1 cellular context compared by ENCODE assay signal in genomic region chr17:66468241-66469087, GRCh38.
TF ChIP-seq lines count a peak whose summit lies in the region.

No MANE protein-coding gene starts in this region.

TF ChIP-seq in K562, 482 proteins besides CTCF, POLR2A, EP300 and RAD21 (continued from another document and continues in another):
- TF ChIP-seq RFX5 (IDR thresholded peaks at IDR 0.05; ENCODE audit: low read depth, low read length) = no peak
- peak; percentile 26 for TF ChIP-seq TBP (optimal IDR thresholded peaks at IDR 0.05; ENCODE audit: low read depth, low read length)
- TF ChIP-seq MCM5 (IDR thresholded peaks at IDR 0.05; ENCODE audit: low read depth) = no peak
- TF ChIP-seq CEBPZ (IDR thresholded peaks at IDR 0.05; ENCODE audit: borderline replicate concordance, low read depth, low read length) = no peak
- TF ChIP-seq RFX7 (CRISPR knock-in tag; IDR thresholded peaks at IDR 0.05) = no peak
- TF ChIP-seq FOXK1 (CRISPR knock-in tag; IDR thresholded peaks at IDR 0.05; ENCODE audit: borderline replicate concordance) = no peak
- no peak; the same call in 1 of the 2 replicates for TF ChIP-seq ZNF589 (CRISPR knock-in tag; IDR thresholded peaks at IDR 0.05; ENCODE audit: low read depth)
- TF ChIP-seq PBX2 (CRISPR knock-in tag; IDR thresholded peaks at IDR 0.05; ENCODE audit: low read depth) = no peak
- TF ChIP-seq PBX2 (tag; conservative IDR thresholded peaks at IDR 0.05; ENCODE audit: low read depth) = peak; percentile 95
- no peak for TF ChIP-seq NFATC3 (IDR thresholded peaks at IDR 0.05)
- TF ChIP-seq AFF4 (CRISPR knock-in tag; IDR thresholded peaks at IDR 0.05) = no peak
- TF ChIP-seq MYNN (IDR thresholded peaks at IDR 0.05) = peak; percentile 74
- no peak for TF ChIP-seq MYNN (CRISPR knock-in tag; IDR thresholded peaks at IDR 0.05)
- TF ChIP-seq, protein P1, sequence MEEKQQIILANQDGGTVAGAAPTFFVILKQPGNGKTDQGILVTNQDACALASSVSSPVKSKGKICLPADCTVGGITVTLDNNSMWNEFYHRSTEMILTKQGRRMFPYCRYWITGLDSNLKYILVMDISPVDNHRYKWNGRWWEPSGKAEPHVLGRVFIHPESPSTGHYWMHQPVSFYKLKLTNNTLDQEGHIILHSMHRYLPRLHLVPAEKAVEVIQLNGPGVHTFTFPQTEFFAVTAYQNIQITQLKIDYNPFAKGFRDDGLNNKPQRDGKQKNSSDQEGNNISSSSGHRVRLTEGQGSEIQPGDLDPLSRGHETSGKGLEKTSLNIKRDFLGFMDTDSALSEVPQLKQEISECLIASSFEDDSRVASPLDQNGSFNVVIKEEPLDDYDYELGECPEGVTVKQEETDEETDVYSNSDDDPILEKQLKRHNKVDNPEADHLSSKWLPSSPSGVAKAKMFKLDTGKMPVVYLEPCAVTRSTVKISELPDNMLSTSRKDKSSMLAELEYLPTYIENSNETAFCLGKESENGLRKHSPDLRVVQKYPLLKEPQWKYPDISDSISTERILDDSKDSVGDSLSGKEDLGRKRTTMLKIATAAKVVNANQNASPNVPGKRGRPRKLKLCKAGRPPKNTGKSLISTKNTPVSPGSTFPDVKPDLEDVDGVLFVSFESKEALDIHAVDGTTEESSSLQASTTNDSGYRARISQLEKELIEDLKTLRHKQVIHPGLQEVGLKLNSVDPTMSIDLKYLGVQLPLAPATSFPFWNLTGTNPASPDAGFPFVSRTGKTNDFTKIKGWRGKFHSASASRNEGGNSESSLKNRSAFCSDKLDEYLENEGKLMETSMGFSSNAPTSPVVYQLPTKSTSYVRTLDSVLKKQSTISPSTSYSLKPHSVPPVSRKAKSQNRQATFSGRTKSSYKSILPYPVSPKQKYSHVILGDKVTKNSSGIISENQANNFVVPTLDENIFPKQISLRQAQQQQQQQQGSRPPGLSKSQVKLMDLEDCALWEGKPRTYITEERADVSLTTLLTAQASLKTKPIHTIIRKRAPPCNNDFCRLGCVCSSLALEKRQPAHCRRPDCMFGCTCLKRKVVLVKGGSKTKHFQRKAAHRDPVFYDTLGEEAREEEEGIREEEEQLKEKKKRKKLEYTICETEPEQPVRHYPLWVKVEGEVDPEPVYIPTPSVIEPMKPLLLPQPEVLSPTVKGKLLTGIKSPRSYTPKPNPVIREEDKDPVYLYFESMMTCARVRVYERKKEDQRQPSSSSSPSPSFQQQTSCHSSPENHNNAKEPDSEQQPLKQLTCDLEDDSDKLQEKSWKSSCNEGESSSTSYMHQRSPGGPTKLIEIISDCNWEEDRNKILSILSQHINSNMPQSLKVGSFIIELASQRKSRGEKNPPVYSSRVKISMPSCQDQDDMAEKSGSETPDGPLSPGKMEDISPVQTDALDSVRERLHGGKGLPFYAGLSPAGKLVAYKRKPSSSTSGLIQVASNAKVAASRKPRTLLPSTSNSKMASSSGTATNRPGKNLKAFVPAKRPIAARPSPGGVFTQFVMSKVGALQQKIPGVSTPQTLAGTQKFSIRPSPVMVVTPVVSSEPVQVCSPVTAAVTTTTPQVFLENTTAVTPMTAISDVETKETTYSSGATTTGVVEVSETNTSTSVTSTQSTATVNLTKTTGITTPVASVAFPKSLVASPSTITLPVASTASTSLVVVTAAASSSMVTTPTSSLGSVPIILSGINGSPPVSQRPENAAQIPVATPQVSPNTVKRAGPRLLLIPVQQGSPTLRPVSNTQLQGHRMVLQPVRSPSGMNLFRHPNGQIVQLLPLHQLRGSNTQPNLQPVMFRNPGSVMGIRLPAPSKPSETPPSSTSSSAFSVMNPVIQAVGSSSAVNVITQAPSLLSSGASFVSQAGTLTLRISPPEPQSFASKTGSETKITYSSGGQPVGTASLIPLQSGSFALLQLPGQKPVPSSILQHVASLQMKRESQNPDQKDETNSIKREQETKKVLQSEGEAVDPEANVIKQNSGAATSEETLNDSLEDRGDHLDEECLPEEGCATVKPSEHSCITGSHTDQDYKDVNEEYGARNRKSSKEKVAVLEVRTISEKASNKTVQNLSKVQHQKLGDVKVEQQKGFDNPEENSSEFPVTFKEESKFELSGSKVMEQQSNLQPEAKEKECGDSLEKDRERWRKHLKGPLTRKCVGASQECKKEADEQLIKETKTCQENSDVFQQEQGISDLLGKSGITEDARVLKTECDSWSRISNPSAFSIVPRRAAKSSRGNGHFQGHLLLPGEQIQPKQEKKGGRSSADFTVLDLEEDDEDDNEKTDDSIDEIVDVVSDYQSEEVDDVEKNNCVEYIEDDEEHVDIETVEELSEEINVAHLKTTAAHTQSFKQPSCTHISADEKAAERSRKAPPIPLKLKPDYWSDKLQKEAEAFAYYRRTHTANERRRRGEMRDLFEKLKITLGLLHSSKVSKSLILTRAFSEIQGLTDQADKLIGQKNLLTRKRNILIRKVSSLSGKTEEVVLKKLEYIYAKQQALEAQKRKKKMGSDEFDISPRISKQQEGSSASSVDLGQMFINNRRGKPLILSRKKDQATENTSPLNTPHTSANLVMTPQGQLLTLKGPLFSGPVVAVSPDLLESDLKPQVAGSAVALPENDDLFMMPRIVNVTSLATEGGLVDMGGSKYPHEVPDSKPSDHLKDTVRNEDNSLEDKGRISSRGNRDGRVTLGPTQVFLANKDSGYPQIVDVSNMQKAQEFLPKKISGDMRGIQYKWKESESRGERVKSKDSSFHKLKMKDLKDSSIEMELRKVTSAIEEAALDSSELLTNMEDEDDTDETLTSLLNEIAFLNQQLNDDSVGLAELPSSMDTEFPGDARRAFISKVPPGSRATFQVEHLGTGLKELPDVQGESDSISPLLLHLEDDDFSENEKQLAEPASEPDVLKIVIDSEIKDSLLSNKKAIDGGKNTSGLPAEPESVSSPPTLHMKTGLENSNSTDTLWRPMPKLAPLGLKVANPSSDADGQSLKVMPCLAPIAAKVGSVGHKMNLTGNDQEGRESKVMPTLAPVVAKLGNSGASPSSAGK (IDR thresholded peaks at IDR 0.05) = no peak
- TF ChIP-seq, protein P2, sequence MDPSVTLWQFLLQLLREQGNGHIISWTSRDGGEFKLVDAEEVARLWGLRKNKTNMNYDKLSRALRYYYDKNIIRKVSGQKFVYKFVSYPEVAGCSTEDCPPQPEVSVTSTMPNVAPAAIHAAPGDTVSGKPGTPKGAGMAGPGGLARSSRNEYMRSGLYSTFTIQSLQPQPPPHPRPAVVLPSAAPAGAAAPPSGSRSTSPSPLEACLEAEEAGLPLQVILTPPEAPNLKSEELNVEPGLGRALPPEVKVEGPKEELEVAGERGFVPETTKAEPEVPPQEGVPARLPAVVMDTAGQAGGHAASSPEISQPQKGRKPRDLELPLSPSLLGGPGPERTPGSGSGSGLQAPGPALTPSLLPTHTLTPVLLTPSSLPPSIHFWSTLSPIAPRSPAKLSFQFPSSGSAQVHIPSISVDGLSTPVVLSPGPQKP (CRISPR knock-in tag; IDR thresholded peaks at IDR 0.05) = no peak
- TF ChIP-seq NR4A1 (CRISPR knock-in tag; IDR thresholded peaks at IDR 0.05) = no peak
- 0 out of 2 replicates have a peak, but pooled peaks have one; percentile 32 for TF ChIP-seq NR4A1 (tag; IDR thresholded peaks at IDR 0.05)
- TF ChIP-seq, protein P3, sequence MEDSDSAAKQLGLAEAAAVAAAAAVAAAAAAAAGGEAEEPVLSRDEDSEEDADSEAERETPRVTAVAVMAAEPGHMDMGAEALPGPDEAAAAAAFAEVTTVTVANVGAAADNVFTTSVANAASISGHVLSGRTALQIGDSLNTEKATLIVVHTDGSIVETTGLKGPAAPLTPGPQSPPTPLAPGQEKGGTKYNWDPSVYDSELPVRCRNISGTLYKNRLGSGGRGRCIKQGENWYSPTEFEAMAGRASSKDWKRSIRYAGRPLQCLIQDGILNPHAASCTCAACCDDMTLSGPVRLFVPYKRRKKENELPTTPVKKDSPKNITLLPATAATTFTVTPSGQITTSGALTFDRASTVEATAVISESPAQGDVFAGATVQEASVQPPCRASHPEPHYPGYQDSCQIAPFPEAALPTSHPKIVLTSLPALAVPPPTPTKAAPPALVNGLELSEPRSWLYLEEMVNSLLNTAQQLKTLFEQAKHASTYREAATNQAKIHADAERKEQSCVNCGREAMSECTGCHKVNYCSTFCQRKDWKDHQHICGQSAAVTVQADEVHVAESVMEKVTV (CRISPR knock-in tag; IDR thresholded peaks at IDR 0.05) = no peak
- no peak for TF ChIP-seq CREBBP (IDR thresholded peaks at IDR 0.05; ENCODE audit: low read depth, low read length)
- TF ChIP-seq CAMTA2 (CRISPR knock-in tag; conservative IDR thresholded peaks at IDR 0.05) = no peak
- TF ChIP-seq ZNF436 (CRISPR knock-in tag; IDR thresholded peaks at IDR 0.05) = no peak
- TF ChIP-seq PURB (CRISPR knock-in tag; IDR thresholded peaks at IDR 0.05; ENCODE audit: low read depth) = no peak
- no peak for TF ChIP-seq ZNF707 (CRISPR knock-in tag; conservative IDR thresholded peaks at IDR 0.05)
- no peak for TF ChIP-seq COPS2 (conservative IDR thresholded peaks at IDR 0.05)
- no peak for TF ChIP-seq HNRNPK (IDR thresholded peaks at IDR 0.05; ENCODE audit: low read depth, low read length, poor library complexity, severe bottlenecking)
- TF ChIP-seq KLF13 (tag; IDR thresholded peaks at IDR 0.05; ENCODE audit: borderline replicate concordance, low read depth) = no peak
- no peak for TF ChIP-seq XRCC4 (IDR thresholded peaks at IDR 0.05; ENCODE audit: extremely low read depth, insufficient read depth, insufficient read length)
- no peak for TF ChIP-seq WHSC1 (IDR thresholded peaks at IDR 0.05; ENCODE audit: low read length)
- no peak for TF ChIP-seq ZNF785 (CRISPR knock-in tag; IDR thresholded peaks at IDR 0.05)
- TF ChIP-seq DIDO1 (tag; IDR thresholded peaks at IDR 0.05; ENCODE audit: low read depth) = no peak
- TF ChIP-seq RBM14 (IDR thresholded peaks at IDR 0.05; ENCODE audit: borderline replicate concordance, insufficient read depth, low read depth, low read length) = no peak
